20 cellular contexts compared by ENCODE assay signal in the genomic region with DNA sequence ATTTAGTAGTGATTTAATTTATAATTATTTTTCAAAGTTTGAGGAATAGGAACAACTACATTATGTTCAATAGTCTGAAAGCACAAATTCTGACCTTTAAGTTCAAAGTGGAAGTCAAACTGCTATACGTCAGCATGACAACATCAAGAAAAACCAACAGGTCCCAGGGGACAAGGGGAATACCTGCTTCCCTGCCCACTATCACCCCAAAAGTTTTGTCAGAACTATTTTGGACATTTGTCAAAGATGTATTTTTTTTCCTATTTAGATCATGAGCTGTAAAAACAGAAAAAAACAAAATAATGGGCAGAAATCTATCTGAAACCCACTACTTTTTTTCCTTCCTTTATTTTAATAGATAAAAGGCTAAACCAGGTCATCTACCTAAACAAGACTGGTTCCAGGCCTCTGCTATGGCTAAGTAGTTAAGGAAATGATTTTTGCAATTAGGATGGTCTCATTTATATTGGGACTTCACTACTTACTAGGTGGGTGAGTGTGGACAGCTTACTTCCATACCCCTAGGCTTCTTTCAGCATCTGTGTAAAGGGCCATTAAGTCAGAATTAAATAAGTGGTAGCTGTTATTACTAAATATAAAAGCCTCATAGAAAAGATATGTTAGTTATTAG.
"Had no signal": no experiment of that assay in that cellular context is flagged by ENCODE, and none has a peak within 500 bp of the region (broad histone marks: within the 10 kb centered on the region; RNA-seq: fewer than 3 reads in every experiment).

No MANE protein-coding gene starts in this region.

- H3K4me1 Mint-ChIP-seq: activated naive CD4-positive, alpha-beta T cell treated with anti-CD3 and anti-CD28 coated beads, Interleukin-2, amount 50 U/mL, for 24 hours; endodermal cell; nephron; stimulated activated naive CD8-positive, alpha-beta T cell treated with anti-CD3 and anti-CD28 coated beads, Interleukin-15, amount 100 ng/mL, for 72 hours had no signal

- ATAC-seq: body of pancreas; gastroesophageal sphincter; left ventricle myocardium superior; pancreas; psoas muscle; right cardiac atrium; stimulated activated naive CD8-positive, alpha-beta T cell treated with anti-CD3 and anti-CD28 coated beads, Interleukin-15, amount 100 ng/mL, for 72 hours had no signal

- H3K4me3 Mint-ChIP-seq: activated naive CD4-positive, alpha-beta T cell treated with anti-CD3 and anti-CD28 coated beads, Interleukin-2, amount 50 U/mL, for 24 hours; endodermal cell; nephron; stimulated activated naive CD8-positive, alpha-beta T cell treated with anti-CD3 and anti-CD28 coated beads, Interleukin-15, amount 100 ng/mL, for 72 hours had no signal

- H3K9me3 Mint-ChIP-seq: endodermal cell had no signal

- H3K27ac Mint-ChIP-seq: activated naive CD4-positive, alpha-beta T cell treated with anti-CD3 and anti-CD28 coated beads, Interleukin-2, amount 50 U/mL, for 24 hours; endodermal cell; nephron; stimulated activated naive CD8-positive, alpha-beta T cell treated with anti-CD3 and anti-CD28 coated beads, Interleukin-15, amount 100 ng/mL, for 72 hours had no signal

- H3K36me3 Mint-ChIP-seq: activated naive CD4-positive, alpha-beta T cell treated with anti-CD3 and anti-CD28 coated beads, Interleukin-2, amount 50 U/mL, for 24 hours had no signal

- H3K27me3 Mint-ChIP-seq: activated naive CD4-positive, alpha-beta T cell treated with anti-CD3 and anti-CD28 coated beads, Interleukin-2, amount 50 U/mL, for 24 hours; stimulated activated naive CD8-positive, alpha-beta T cell treated with anti-CD3 and anti-CD28 coated beads, Interleukin-15, amount 100 ng/mL, for 72 hours had no signal

- DNase-seq: activated gamma-delta T cell treated with Interleukin-2 at 50 U/mL for 16 hours; activated T-cell treated with anti-CD3 and anti-CD28 coated beads, Interleukin-2, amount 50 U/mL, for 1 hour; anterior cingulate cortex; body of pancreas; cortex of kidney; endodermal cell; esophagus squamous epithelium; head of caudate nucleus; left ventricle myocardium superior; mammary epithelial cell; pancreas; psoas muscle; right cardiac atrium; stimulated activated CD4-positive, alpha-beta T cell treated with anti-CD3 and anti-CD28 coated beads, Interleukin-12 subunit alpha, Interleukin-12 subunit beta, amount 100 ng/mL, for 4 hours; stimulated activated CD4-positive, alpha-beta T cell treated with anti-CD3 and anti-CD28 coated beads, Interleukin-4, amount 100 ng/mL, for 4 hours; stimulated activated naive CD8-positive, alpha-beta T cell treated with anti-CD3 and anti-CD28 coated beads, Interleukin-15, amount 100 ng/mL, for 72 hours; tibial artery had no signal
